ENCODE assay signal across 1 cellular context in genomic region chr6:26223213-26223612, GRCh38.
TF ChIP-seq lines count a peak whose summit lies in the region.

No MANE protein-coding gene starts in this region.

TF ChIP-seq in liver, 16 proteins besides CTCF, POLR2A, EP300 and RAD21 (continued from another document):
- TF ChIP-seq REST (IDR thresholded peaks at IDR 0.05) (no peak), JUND (IDR thresholded peaks at IDR 0.05) (no peak)
TF ChIP-seq in liver: peak in this region for 0.
